17 cellular contexts compared by ENCODE assay signal in genomic region chr17:40937384-40937819, GRCh38. TPM values are rescaled to one million over a fixed set of nuclear protein-coding genes. Genes with fewer than 3 reads are reported as not detected.
DNase-seq lines count a peak whose midpoint lies in the region; ATAC-seq and TF ChIP-seq lines count a peak whose summit lies in the region.
"Had no signal": no experiment of that assay in that cellular context is flagged by ENCODE, and none has a peak within 500 bp of the region (broad histone marks: within the 10 kb centered on the region; RNA-seq: fewer than 3 reads in every experiment).

TSS of gene KRT23 (minus strand) at chr17:40937646. CDS start at chr17:40936603, 1,043 bp downstream.

- no peak within 1 kb of the TSS for H4K8ac ChIP-seq in neuronal stem cell (ENCODE audit: low read depth, low read length)

- peak within 1 kb of the TSS; percentile 74 for H2BK120ac ChIP-seq in neuronal stem cell (ENCODE audit: low read depth, low read length)

- peak within 1 kb of the TSS; percentile 95 for H2BK5ac ChIP-seq in neuronal stem cell (ENCODE audit: low read length)

- H3K36me3 Mint-ChIP-seq in immature natural killer cell, result no peaks in the 10 kb centered on the region

- peak within 1 kb of the TSS; percentile 62 for H3K27ac ChIP-seq in neuronal stem cell (replicated peaks; ENCODE audit: low read length)
- H3K27ac ChIP-seq: esophagus muscularis mucosa, transverse colon had no signal

- H3K23ac ChIP-seq in neuronal stem cell (ENCODE audit: low read depth, low read length, poor library complexity), result no peak within 1 kb of the TSS

- no peak for ATAC-seq in GM18505 (IDR thresholded peaks at IDR 0.05; ENCODE audit: unreplicated experiment)

- H3K14ac ChIP-seq in neuronal stem cell (ENCODE audit: low read length), result peak within 1 kb of the TSS; percentile 73

- no peak within 1 kb of the TSS for H3K27ac Mint-ChIP-seq in immature natural killer cell

- peaks cover 0 to 13% of the 10 kb centered on the region in 2 donors for H3K4me1 ChIP-seq in neuronal stem cell (ENCODE audit: control insufficient read depth in 2 of 2, insufficient read depth in 1 of 2, low read depth in 1 of 2, low read length in 2 of 2)

- H3K9ac ChIP-seq in neuronal stem cell (ENCODE audit: low read depth, low read length, poor library complexity), result no peak within 1 kb of the TSS

- WGBS in neuronal stem cell (ENCODE audit: extremely low coverage in 2 of 2, insufficient read length in 2 of 2, insufficient replicate concordance in 1 of 2), 2 donors, result no CpG with 5 or more reads among the region's 9 CpGs

- peak within 1 kb of the TSS; percentile 82 for H4K91ac ChIP-seq in neuronal stem cell (ENCODE audit: low read depth, low read length, poor library complexity)

- no peaks in the 10 kb centered on the region for H3K4me1 Mint-ChIP-seq in immature natural killer cell

- DNase-seq in COLO829 (ENCODE audit: low spot score) (peak; percentile 29), NCI-H1417 treated with DMSO at 0.1 percent for 48 hours (lab: John Stamatoyannopoulos, UW) (peak; percentile 7), epithelial cell of proximal tubule (ENCODE audit: low read depth) (no peak), neuronal stem cell (ENCODE audit: low spot score) (no peak), NCI-H2196 (lab: John Stamatoyannopoulos, UW; ENCODE audit: unreplicated experiment) (no peak), immature natural killer cell (no peak), AG08396 (ENCODE audit: low spot score) (no peak)
- DNase-seq: activated CD4-positive, CD25-positive, alpha-beta regulatory T cell; activated T-cell treated with anti-CD3 and anti-CD28 coated beads for 4 hours; DMS153; hippocampal formation; NCI-H1092 treated with DMSO at 0.1 percent for 48 hours; T-helper 1 cell; transverse colon had no signal

- no peak for TF ChIP-seq CTCF in epithelial cell of proximal tubule (conservative IDR thresholded peaks at IDR 0.05; ENCODE audit: low read depth, low read length)

- no peak within 1 kb of the TSS for H2AFZ ChIP-seq in neuronal stem cell (ENCODE audit: low read length)

- no peaks in the 10 kb centered on the region for H3K79me1 ChIP-seq in neuronal stem cell (ENCODE audit: low read depth, low read length)

- no peaks in the 10 kb centered on the region for H3K36me3 ChIP-seq in neuronal stem cell (replicated peaks in 1 of 2; ENCODE audit: control insufficient read depth in 2 of 2, insufficient read depth in 2 of 2, low read length in 2 of 2)
- H3K36me3 ChIP-seq: esophagus muscularis mucosa, transverse colon had no signal

- H3K4me3 ChIP-seq in epithelial cell of proximal tubule (ENCODE audit: low read depth, low read length) (peak within 1 kb of the TSS; percentile 29), neuronal stem cell (ENCODE audit: low read length in 2 of 2) (no peak within 1 kb of the TSS)
- H3K4me3 ChIP-seq: transverse colon had no signal

- no peak for TF ChIP-seq POLR2A in GM18505 (IDR thresholded peaks at IDR 0.05; ENCODE audit: borderline replicate concordance, extremely low read depth, insufficient read depth, insufficient read length)

- no peaks in the 10 kb centered on the region for H3K9me3 ChIP-seq in neuronal stem cell (replicated peaks in 1 of 2; ENCODE audit: control insufficient read depth in 2 of 2, insufficient read depth in 1 of 2, low read depth in 1 of 2, low read length in 2 of 2)
- H3K9me3 ChIP-seq: esophagus muscularis mucosa, transverse colon had no signal

- peak within 1 kb of the TSS; percentile 92 for H2BK12ac ChIP-seq in neuronal stem cell (ENCODE audit: low read length)

- peak within 1 kb of the TSS; percentile 84 for H2BK15ac ChIP-seq in neuronal stem cell (ENCODE audit: low read length)

- H3K9me3 Mint-ChIP-seq in immature natural killer cell, result no peaks in the 10 kb centered on the region

- peaks cover 0 to 3% (median 0%) of the 10 kb centered on the region in 3 experiments for H3K27me3 ChIP-seq in neuronal stem cell (ENCODE audit: control insufficient read depth in 3 of 3, insufficient read depth in 3 of 3, low read depth in 1 of 3, low read length in 3 of 3)
- H3K27me3 ChIP-seq: esophagus muscularis mucosa, transverse colon had no signal

- peak within 1 kb of the TSS; percentile 79 for H2AK5ac ChIP-seq in neuronal stem cell (ENCODE audit: low read depth, low read length)

- H3K4me2 ChIP-seq in neuronal stem cell (ENCODE audit: insufficient read depth, low read length, poor library complexity, severe bottlenecking), result no peak within 1 kb of the TSS

- no peak within 1 kb of the TSS for H3K4me3 Mint-ChIP-seq in immature natural killer cell

- peak within 1 kb of the TSS; percentile 89 for H3K18ac ChIP-seq in neuronal stem cell (ENCODE audit: low read length)

- peaks cover 3 to 15% (median 11%) of the 10 kb centered on the region in 3 donors for H3K27me3 Mint-ChIP-seq in immature natural killer cell (ENCODE audit: low read depth in 3 of 3)

- no peak within 1 kb of the TSS for H3K4ac ChIP-seq in neuronal stem cell (ENCODE audit: low read length)

RNA-seq across cellular contexts. Expression of gene KRT23, which starts in this region (rescaled TPM):
- total RNA-seq in epithelial cell of proximal tubule, result 13.4 and 17.1 TPM in 2 replicates
- 0.66 TPM for polyA plus RNA-seq in neuronal stem cell (2013, experiment 1 of 2)
- polyA plus RNA-seq in neuronal stem cell (2013, experiment 2 of 2), result 0.80 TPM
- polyA plus RNA-seq in immature natural killer cell, result not detected
- total RNA-seq: osteocyte had no signal

Comparison
In these comparisons a context has a peak if more than half of its experiments do, and no peak if none do; other contexts are left out.
1. DNase-seq: peak in COLO829 (single experiment) and NCI-H1417 treated with DMSO at 0.1 percent for 48 hours (single experiment); none in epithelial cell of proximal tubule (single experiment), neuronal stem cell (single experiment), NCI-H2196 (single experiment), immature natural killer cell (0 of 3) and AG08396 (single experiment).